Comparison of ENCODE assay signal across 8 cellular contexts in the genomic region with DNA sequence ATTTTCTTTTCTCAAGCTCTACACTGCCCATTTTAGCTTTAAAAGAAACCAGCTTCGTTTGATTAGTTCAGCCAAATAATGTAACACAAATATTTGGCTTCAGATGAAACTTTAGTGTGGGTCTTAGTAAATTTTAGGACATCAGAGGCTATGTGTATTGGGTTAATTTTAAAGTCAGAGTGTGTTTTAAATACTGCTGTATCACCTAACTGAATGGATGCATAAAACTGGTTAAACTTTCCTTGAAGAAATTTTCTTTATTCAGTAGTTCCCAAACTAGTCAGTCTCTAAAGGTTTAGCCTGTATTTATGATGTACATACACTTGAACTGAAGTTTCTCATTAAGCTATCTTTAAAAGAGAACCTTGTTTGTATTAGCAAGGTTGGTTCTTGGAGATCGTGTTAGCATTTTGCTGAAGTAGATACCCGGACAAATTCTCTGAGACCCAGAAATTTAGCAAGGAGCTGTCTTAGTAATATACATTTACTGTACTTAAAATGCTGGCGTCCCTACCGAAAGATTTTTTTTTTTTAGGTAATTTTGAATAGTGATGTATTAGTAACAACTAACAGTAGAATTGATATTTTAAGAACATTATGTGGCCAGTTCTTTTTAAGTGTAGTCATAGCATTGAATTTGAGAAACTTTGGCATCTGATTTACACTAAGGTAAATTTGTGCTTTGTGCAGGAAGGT. TPM values are rescaled to one million over a fixed set of nuclear protein-coding genes. Genes with fewer than 3 reads are reported as not detected.
DNase-seq lines count a peak whose midpoint lies in the region; ATAC-seq and TF ChIP-seq lines count a peak whose summit lies in the region.

No MANE protein-coding gene starts in this region.

- no peak for TF ChIP-seq CTCF in fibroblast of villous mesenchyme (IDR thresholded peaks at IDR 0.05; ENCODE audit: insufficient read depth, low read depth, low read length)

- POLR2A ChIA-PET in T-cell (lab: Charles Lee), result interaction anchor here in 1 of 2 donors (0.5 to 0.8 kb wide), 4 partner anchors 17 to 1527 kb away, joined by 3 to 5 read pairs (median 4); no protein-coding TSS in a partner anchor

- peaks cover 44 to 58% (median 56%) of the 10 kb centered on the region in 3 donors for H3K4me1 Mint-ChIP-seq in T-cell

- no peaks in the 10 kb centered on the region for H3K36me3 Mint-ChIP-seq in T-cell

- no peaks in the 10 kb centered on the region for H3K36me3 ChIP-seq in HAP-1 (replicated peaks)
- no peaks in the 10 kb centered on the region for H3K36me3 ChIP-seq in skeletal muscle tissue (ENCODE audit: control insufficient read depth in 3 of 3, insufficient read depth in 3 of 3, low read length in 3 of 3)

- peak overlapping the region; percentile 99 to 100 (median 100) for H3K4me3 Mint-ChIP-seq in T-cell

- H3K4me1 ChIP-seq in HAP-1 (peaks cover 36% of the 10 kb centered on the region), skeletal muscle tissue (ENCODE audit: control insufficient read depth in 3 of 3, insufficient read depth in 3 of 3, low read length in 3 of 3) (peaks cover 0 to 8% (median 7%) of the 10 kb centered on the region in 3 donors)

- H3K27ac ChIP-seq in skeletal muscle tissue (ENCODE audit: low read depth, low read length), result peak overlapping the region; percentile 94

- CTCF ChIA-PET in T-cell (lab: Charles Lee), result interaction anchor here (0.6 to 2.2 kb wide), 7 partner anchors 8 to 1430 kb away, joined by 3 to 8 read pairs (median 5); no protein-coding TSS in a partner anchor

- peak overlapping the region; percentile 34 to 88 (median 78) for H3K9ac ChIP-seq in skeletal muscle tissue (ENCODE audit: low read depth in 1 of 3, low read length in 3 of 3)

- H3K9me3 ChIP-seq in HAP-1 (no peaks in the 10 kb centered on the region), skeletal muscle tissue (ENCODE audit: control insufficient read depth in 3 of 3, low read length in 3 of 3) (no peaks in the 10 kb centered on the region)

- no peak for DNase-seq in HAP-1 (ENCODE audit: low spot score in 2 of 2)
- DNase-seq in T-cell, result no peak
- DNase-seq in fibroblast of villous mesenchyme (ENCODE audit: low read depth), result peak; percentile 18
- no peak for DNase-seq in T1000 (lab: John Stamatoyannopoulos, UW)
- DNase-seq in ecto neural progenitor cell (ENCODE audit: low spot score), result no peak
- DNase-seq in NCI-H128 (lab: John Stamatoyannopoulos, UW; ENCODE audit: unreplicated experiment), result no peak

- ATAC-seq in T-cell (replicated peaks in 1 of 4) (no peak), HG03159 (IDR thresholded peaks at IDR 0.05; ENCODE audit: unreplicated experiment) (no peak)

- no peaks in the 10 kb centered on the region for H3K9me3 Mint-ChIP-seq in T-cell

- peak overlapping the region; percentile 98 for H3K27ac Mint-ChIP-seq in T-cell

- H3K27me3 ChIP-seq in HAP-1 (ENCODE audit: low read depth) (no peaks in the 10 kb centered on the region), skeletal muscle tissue (ENCODE audit: control insufficient read depth in 3 of 3, insufficient read depth in 3 of 3, low read length in 3 of 3) (no peaks in the 10 kb centered on the region)

- H3K4me3 ChIP-seq in HAP-1 (peak overlapping the region; percentile 79), fibroblast of villous mesenchyme (ENCODE audit: low read depth, low read length) (peak overlapping the region; percentile 91), skeletal muscle tissue (ENCODE audit: low read length in 3 of 3) (peak overlapping the region; percentile 0 to 98 (median 98))

- in situ Hi-C loops in HAP-1 (cut with MboI; ENCODE audit: low sequenced_read_pairs), result no loop called here

- H3K27me3 Mint-ChIP-seq in T-cell, result no peaks in the 10 kb centered on the region

RNA-seq across cellular contexts. Expression of a gene that starts 2.7 kb away (rescaled TPM):
- 10 to 100 TPM; 15.7 to 23.1 (median 19.3) TPM for total RNA-seq in T-cell
- 28.0 and 44.9 TPM in 2 replicates for total RNA-seq in fibroblast of villous mesenchyme
- 36.0 TPM for total RNA-seq in skeletal muscle tissue
